Comparison of ENCODE assay signal across 1 cellular context in genomic region chr19:17872251-17873001, GRCh38.
TF ChIP-seq lines count a peak whose summit lies in the region.

No MANE protein-coding gene starts in this region.

TF ChIP-seq in HepG2, 621 proteins besides CTCF, POLR2A, EP300 and RAD21:
- TF ChIP-seq ZBTB3 (CRISPR knock-in tag; IDR thresholded peaks at IDR 0.05; ENCODE audit: borderline replicate concordance, low read depth) (no peak), ZNF878 (CRISPR knock-in tag; IDR thresholded peaks at IDR 0.05) (no peak), RELA (CRISPR knock-in tag; IDR thresholded peaks at IDR 0.05) (no peak), CSRNP2 (CRISPR knock-in tag; conservative IDR thresholded peaks at IDR 0.05; ENCODE audit: low read depth) (no peak), KDM2A (CRISPR knock-in tag; IDR thresholded peaks at IDR 0.05; ENCODE audit: borderline replicate concordance, low read depth) (no peak), ZNF264 (CRISPR knock-in tag; IDR thresholded peaks at IDR 0.05) (no peak), HIC2 (CRISPR knock-in tag; IDR thresholded peaks at IDR 0.05; ENCODE audit: low read depth) (no peak), FOSL1 (CRISPR knock-in tag; IDR thresholded peaks at IDR 0.05; ENCODE audit: borderline replicate concordance) (no peak), ZNF136 (CRISPR knock-in tag; IDR thresholded peaks at IDR 0.05; ENCODE audit: low read depth) (no peak), ZNF687 (CRISPR knock-in tag; IDR thresholded peaks at IDR 0.05) (peak; percentile 21), PRDM4 (CRISPR knock-in tag; IDR thresholded peaks at IDR 0.05; ENCODE audit: borderline replicate concordance) (no peak), ZNF770 (CRISPR knock-in tag; IDR thresholded peaks at IDR 0.05) (peak; percentile 62; the same call in 1 of the 2 replicates), NFYB (CRISPR knock-in tag; IDR thresholded peaks at IDR 0.05) (no peak), BATF2 (CRISPR knock-in tag; IDR thresholded peaks at IDR 0.05) (no peak), ARID3A (IDR thresholded peaks at IDR 0.05; ENCODE audit: low read depth, low read length) (no peak)
